Comparison of ENCODE assay signal across 9 cellular contexts in genomic region chr2:48508461-48509124, GRCh38. TPM values are rescaled to one million over a fixed set of nuclear protein-coding genes. Genes with fewer than 3 reads are reported as not detected.
A peak's percentile ranks its signal among the peaks of the same experiment; 100 is the strongest.
DNase-seq lines count a peak whose midpoint lies in the region; ATAC-seq and TF ChIP-seq lines count a peak whose summit lies in the region.
"Had no signal": no experiment of that assay in that cellular context is flagged by ENCODE, and none has a peak within 500 bp of the region (broad histone marks: within the 10 kb centered on the region; RNA-seq: fewer than 3 reads in every experiment).

No MANE protein-coding gene starts in this region.

- H3K27me3 ChIP-seq in right cardiac atrium (ENCODE audit: control insufficient read depth, insufficient read depth) (no peaks in the 10 kb centered on the region), spleen (replicated peaks in 1 of 7) (no peaks in the 10 kb centered on the region)

- no peaks in the 10 kb centered on the region for H3K27me3 Mint-ChIP-seq in activated CD4-positive, alpha-beta memory T cell treated with anti-CD3 and anti-CD28 coated beads for 36 hours

- intact Hi-C loops in activated CD4-positive, alpha-beta memory T cell treated with anti-CD3 and anti-CD28 coated beads for 36 hours (cut with micrococcal nuclease) = no loop called here
- intact Hi-C loops in right cardiac atrium (cut with DNase I) = no loop called here
- intact Hi-C loops in spleen (cut with DNase I; ENCODE audit: low total_unique reads) = no loop called here

- peak overlapping the region; percentile 25 for H3K27ac Mint-ChIP-seq in activated CD4-positive, alpha-beta memory T cell treated with anti-CD3 and anti-CD28 coated beads for 36 hours

- CTCF ChIA-PET in activated CD4-positive, alpha-beta memory T cell treated with anti-CD3 and anti-CD28 coated beads for 36 hours (lab: Charles Lee) = no interaction called here

- peaks cover 0 to 100% (median 58%) of the 10 kb centered on the region in 6 donors for H3K36me3 ChIP-seq in spleen

- DNase-seq in DMS153 (lab: John Stamatoyannopoulos, UW) (peak; percentile 30), DMS153 treated with DMSO at 0.1 percent for 48 hours (lab: John Stamatoyannopoulos, UW; ENCODE audit: unreplicated experiment) (no peak), right cardiac atrium (no peak), spleen (no peak), SW480 (ENCODE audit: low spot score) (no peak), NCI-H1092 treated with DMSO at 0.1 percent for 48 hours (lab: John Stamatoyannopoulos, UW) (no peak)
- DNase-seq in activated CD4-positive, alpha-beta memory T cell treated with anti-CD3 and anti-CD28 coated beads for 36 hours = no peak

- peaks cover 23% of the 10 kb centered on the region for H3K4me1 Mint-ChIP-seq in activated CD4-positive, alpha-beta memory T cell treated with anti-CD3 and anti-CD28 coated beads for 36 hours (ENCODE audit: low read depth)

- H3K9me3 ChIP-seq in right cardiac atrium (ENCODE audit: control insufficient read depth, low read length) (no peaks in the 10 kb centered on the region), spleen (no peaks in the 10 kb centered on the region)

- TF ChIP-seq POLR2A in spleen (IDR thresholded peaks at IDR 0.05) = no peak

- POLR2A ChIA-PET in activated CD4-positive, alpha-beta memory T cell treated with anti-CD3 and anti-CD28 coated beads for 36 hours (lab: Charles Lee) = no interaction called here

- ATAC-seq in right cardiac atrium (peak; percentile 57 to 64), GM21786 (IDR thresholded peaks at IDR 0.05; ENCODE audit: unreplicated experiment) (no peak)

- H3K4me1 ChIP-seq in right cardiac atrium (ENCODE audit: control insufficient read depth, insufficient read depth, low read length) = peaks cover 3% of the 10 kb centered on the region
- peaks cover 0 to 34% (median 19%) of the 10 kb centered on the region in 6 donors for H3K4me1 ChIP-seq in spleen

- TF ChIP-seq CTCF in spleen (IDR thresholded peaks at IDR 0.05 in 8 of 11, conservative IDR thresholded peaks at IDR 0.05 in 3 of 11) = no peak

- H3K36me3 Mint-ChIP-seq in activated CD4-positive, alpha-beta memory T cell treated with anti-CD3 and anti-CD28 coated beads for 36 hours = peaks cover 46% of the 10 kb centered on the region

- 41% methylated on average over 5 of the region's 5 CpGs for WGBS in right cardiac atrium
- 54 to 70% (median 60%) methylated on average over 5 of the region's 5 CpGs for WGBS in spleen, 5 donors

- H3K4me3 Mint-ChIP-seq in activated CD4-positive, alpha-beta memory T cell treated with anti-CD3 and anti-CD28 coated beads for 36 hours = no peak overlapping the region

- peak overlapping the region; percentile 64 for H3K27ac ChIP-seq in right cardiac atrium (ENCODE audit: low read length)
- H3K27ac ChIP-seq in spleen = peak overlapping the region in 7 of 8 donors; percentile 41 to 75 (median 63)
- H3K27ac ChIP-seq: 22Rv1 had no signal

- no peaks in the 10 kb centered on the region for H3K9me3 Mint-ChIP-seq in activated CD4-positive, alpha-beta memory T cell treated with anti-CD3 and anti-CD28 coated beads for 36 hours

- no peak overlapping the region for H3K4me3 ChIP-seq in right cardiac atrium (ENCODE audit: low read length)
- no peak overlapping the region for H3K4me3 ChIP-seq in spleen

RNA-seq across cellular contexts. Expression of gene STON1, which starts 21.4 kb away (rescaled TPM):
- total RNA-seq in activated CD4-positive, alpha-beta memory T cell treated with anti-CD3 and anti-CD28 coated beads for 36 hours = 1 to 10 TPM; 1.2 TPM
- total RNA-seq in right cardiac atrium = 10 to 100 TPM in 3 of 4 donors, 1 to 10 TPM in 1; 8.8 to 18.0 (median 13.1) TPM
- polyA plus RNA-seq in right cardiac atrium = 5.9 TPM
- 10 to 100 TPM; 15.8 to 31.0 (median 25.2) TPM for total RNA-seq in spleen
- 1 to 10 TPM; 2.1 to 4.0 (median 3.4) TPM for polyA plus RNA-seq in spleen

Comparison
In these comparisons a context has a peak if more than half of its experiments do, and no peak if none do; other contexts are left out.
1. RNA of gene STON1, which starts 21.4 kb away (total RNA-seq): 15.8 to 31.0 TPM in spleen and 8.8 to 18.0 TPM in right cardiac atrium; 1.2 TPM in activated CD4-positive, alpha-beta memory T cell treated with anti-CD3 and anti-CD28 coated beads for 36 hours; every median in the first group is over 4 times any median in the second.